In the genomic region with DNA sequence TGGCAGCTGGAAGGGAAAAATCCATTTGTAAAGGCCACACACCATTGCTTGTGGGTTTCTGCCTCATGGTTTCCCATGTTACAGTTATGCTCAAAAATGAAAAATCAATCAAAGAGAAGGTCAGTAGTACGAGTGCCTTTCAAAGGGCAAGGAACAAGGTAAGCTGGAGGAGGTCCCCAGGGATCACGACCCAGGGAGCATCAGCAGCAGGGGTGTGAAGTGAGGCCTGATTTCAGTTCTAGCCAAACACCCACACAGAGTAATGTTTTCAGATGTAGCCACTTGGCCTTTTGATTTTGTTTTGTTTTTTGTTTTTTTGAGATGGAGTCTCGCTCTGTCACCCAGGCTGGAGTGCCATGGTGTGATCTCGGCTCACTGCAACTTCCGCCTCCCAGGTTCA, we compare ENCODE assay signal across 16 cellular contexts.
DNase-seq lines count a peak whose midpoint lies in the region; TF ChIP-seq lines count a peak whose summit lies in the region.
"Had no signal": no experiment of that assay in that cellular context is flagged by ENCODE, and none has a peak within 500 bp of the region (broad histone marks: within the 10 kb centered on the region; RNA-seq: fewer than 3 reads in every experiment).

No MANE protein-coding gene starts in this region.

- in situ Hi-C loops in transverse colon (cut with MboI; ENCODE audit: low pct_ligation_motif_present in 1 of 4, low pct_unique_long_range_greater_than_20kb in 1 of 4, low sequenced_read_pairs in 3 of 4), result no loop called here

- CTCF ChIA-PET in GM10248 (lab: Yijun Ruan, JAX), result interaction anchor here (0.7 kb wide), 1 partner anchor 22 kb away, joined by 3 read pairs; no protein-coding TSS in a partner anchor

- H3K36me3 Mint-ChIP-seq in brain, result peaks cover 13% of the 10 kb centered on the region
- no peaks in the 10 kb centered on the region for H3K36me3 Mint-ChIP-seq in mesothelial cell of epicardium

- no peaks in the 10 kb centered on the region for H3K36me3 ChIP-seq in transverse colon

- peak overlapping the region; percentile 17 to 98 (median 70) for H3K27ac Mint-ChIP-seq in brain
- H3K27ac Mint-ChIP-seq in mesothelial cell of epicardium, result no peak overlapping the region
- H3K27ac Mint-ChIP-seq: CD8-positive, alpha-beta T cell; H9 had no signal

- no peaks in the 10 kb centered on the region for H3K27me3 ChIP-seq in transverse colon

- H3K4me1 Mint-ChIP-seq in brain (peaks cover 63% of the 10 kb centered on the region), mesothelial cell of epicardium (peaks cover 25% of the 10 kb centered on the region)

- H3K4me1 ChIP-seq in transverse colon, result peaks cover 0 to 13% (median 4%) of the 10 kb centered on the region in 4 donors
- H3K4me1 ChIP-seq: A549 had no signal

- no peak for TF ChIP-seq EP300 in transverse colon (IDR thresholded peaks at IDR 0.05; ENCODE audit: low read depth)

- DNase-seq in NCI-H1417 (lab: John Stamatoyannopoulos, UW) (peak in 2 of 3 experiments; percentile 23 to 58), NCI-H1417 treated with DMSO at 0.1 percent for 48 hours (lab: John Stamatoyannopoulos, UW) (no peak), GM10248 (ENCODE audit: extremely low spot score) (peak; percentile 62), retina (peak; percentile 33), transverse colon (no peak), NCI-H2196 (lab: John Stamatoyannopoulos, UW; ENCODE audit: unreplicated experiment) (no peak), mesothelial cell of epicardium (ENCODE audit: low spot score in 2 of 2, unreplicated experiment in 2 of 2) (no peak)
- DNase-seq: AML-193; Calu3; CD8-positive, alpha-beta T cell; DMS79 treated with DMSO at 0.1 percent for 48 hours; GF-D8; H9 had no signal

- no peaks in the 10 kb centered on the region for H3K9me3 ChIP-seq in transverse colon
- H3K9me3 ChIP-seq: A549 had no signal

- no peak overlapping the region for H3K27ac ChIP-seq in transverse colon
- H3K27ac ChIP-seq: 22Rv1, A549 had no signal

- no peaks in the 10 kb centered on the region for H3K27me3 Mint-ChIP-seq in brain
- no peaks in the 10 kb centered on the region for H3K27me3 Mint-ChIP-seq in mesothelial cell of epicardium (ENCODE audit: low read depth)

- intact Hi-C loops in transverse colon (cut with DNase I; ENCODE audit: low total_unique reads), result no loop called here

- TF ChIP-seq CTCF in GM10248 (IDR thresholded peaks at IDR 0.05; ENCODE audit: control extremely low read depth, extremely low read depth, low read depth, missing control alignments) (no peak), brain (conservative IDR thresholded peaks at IDR 0.05) (no peak), transverse colon (IDR thresholded peaks at IDR 0.05) (no peak), mesothelial cell of epicardium (IDR thresholded peaks at IDR 0.05; ENCODE audit: unreplicated experiment) (no peak)

- H3K4me3 ChIP-seq in transverse colon, result no peak overlapping the region
- H3K4me3 ChIP-seq: A549 had no signal

- POLR2A ChIA-PET in GM10248 (lab: Yijun Ruan, JAX), result no interaction called here

- no peak for TF ChIP-seq POLR2A in transverse colon (IDR thresholded peaks at IDR 0.05)

- peak overlapping the region in 1 of 5 experiments; percentile 12 for H3K4me3 Mint-ChIP-seq in brain
- H3K4me3 Mint-ChIP-seq in mesothelial cell of epicardium, result no peak overlapping the region
- H3K4me3 Mint-ChIP-seq: CD8-positive, alpha-beta T cell; H9 had no signal

- peaks cover 0 to 2% (median 0%) of the 10 kb centered on the region in 5 experiments for H3K9me3 Mint-ChIP-seq in brain
- H3K9me3 Mint-ChIP-seq in mesothelial cell of epicardium, result no peaks in the 10 kb centered on the region
- H3K9me3 Mint-ChIP-seq: CD8-positive, alpha-beta T cell; H9 had no signal

- WGBS in transverse colon (ENCODE audit: low coverage in 1 of 2), 2 donors, result 85 to 94% methylated on average over 4 to 5 of the region's 5 CpGs

Comparison
In these comparisons a context has a peak if more than half of its experiments do, and no peak if none do; other contexts are left out.
1. DNase-seq: peak in NCI-H1417 (2 of 3), GM10248 (single experiment) and retina (single experiment); none in NCI-H1417 treated with DMSO at 0.1 percent for 48 hours (single experiment), transverse colon (single experiment), NCI-H2196 (single experiment) and mesothelial cell of epicardium (0 of 2).